Comparison of ENCODE assay signal across 8 cellular contexts in the genomic region with DNA sequence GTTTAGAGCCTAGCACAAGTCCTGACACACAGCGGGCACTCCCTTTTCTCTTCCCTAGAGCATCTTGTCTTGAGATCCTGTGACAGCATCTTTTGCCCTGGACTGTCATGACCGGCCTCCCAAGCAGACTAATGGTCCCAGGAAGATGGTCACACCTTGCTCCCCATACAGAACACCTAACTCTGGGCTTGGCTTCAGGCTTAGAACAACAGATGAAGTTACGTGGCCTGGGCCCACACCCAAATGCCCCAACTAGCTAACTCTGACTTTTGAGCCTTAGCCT. TPM values are rescaled to one million over a fixed set of nuclear protein-coding genes. Genes with fewer than 3 reads are reported as not detected.
DNase-seq lines count a peak whose midpoint lies in the region; ATAC-seq, FAIRE-seq and TF ChIP-seq lines count a peak whose summit lies in the region.

No MANE protein-coding gene starts in this region.

- H3K27me3 ChIP-seq in AG04450 (ENCODE audit: control insufficient read depth, insufficient read depth, low read length) (no peaks in the 10 kb centered on the region), KMS-11 (ENCODE audit: insufficient read depth, low read depth) (no peaks in the 10 kb centered on the region)

- H3K27ac ChIP-seq in AG04450 (ENCODE audit: low read depth, low read length), result peak overlapping the region; percentile 80
- no peak overlapping the region; the same call in 1 of the 2 replicates for H3K27ac ChIP-seq in KMS-11
- H3K27ac ChIP-seq in coronary artery, result peak overlapping the region; percentile 91 to 94

- peaks cover 19 to 25% of the 10 kb centered on the region in 2 donors for H3K4me1 Mint-ChIP-seq in natural killer cell treated with Interleukin-12 subunit alpha and Interleukin-12 subunit beta and Interleukin-15 and Interleukin-18, amount 100 ng/mL, for 72 hours (ENCODE audit: low read depth in 2 of 2)

- POLR2A ChIA-PET in AG04450 (lab: Yijun Ruan, JAX), result interaction anchor here (0.6 kb wide), 1 partner anchor 28 kb away, joined by 6 read pairs; no protein-coding TSS in a partner anchor

- peak overlapping the region; percentile 87 for H3K4me3 Mint-ChIP-seq in natural killer cell treated with Interleukin-12 subunit alpha and Interleukin-12 subunit beta and Interleukin-15 and Interleukin-18, amount 100 ng/mL, for 72 hours

- CTCF ChIA-PET in AG04450 (lab: Charles Lee), result interaction anchor here (2.1 kb wide), 1 partner anchor 16 kb away, joined by 12 read pairs; a partner anchor contains a TSS

- peaks cover 5 to 7% of the 10 kb centered on the region in 2 donors for H3K27me3 Mint-ChIP-seq in natural killer cell treated with Interleukin-12 subunit alpha and Interleukin-12 subunit beta and Interleukin-15 and Interleukin-18, amount 100 ng/mL, for 72 hours

- DNase-seq in AG04450 (ENCODE audit: low read depth, low spot score), result no peak
- DNase-seq in coronary artery (ENCODE audit: low spot score), result no peak
- DNase-seq in natural killer cell treated with Interleukin-12 subunit alpha and Interleukin-12 subunit beta and Interleukin-15 and Interleukin-18, amount 100 ng/mL, for 72 hours (ENCODE audit: low spot score), result no peak
- no peak for DNase-seq in NCI-H1436 treated with DMSO at 0.1 percent for 48 hours (lab: John Stamatoyannopoulos, UW)
- DNase-seq in GM19239 (ENCODE audit: insufficient read length, low spot score), result no peak
- no peak for DNase-seq in GM03348 (ENCODE audit: low spot score)

- H3K4me1 ChIP-seq in KMS-11 (ENCODE audit: low read depth, poor library complexity, severe bottlenecking), result peaks cover 10% of the 10 kb centered on the region

- peak overlapping the region; percentile 83 to 95 for H3K27ac Mint-ChIP-seq in natural killer cell treated with Interleukin-12 subunit alpha and Interleukin-12 subunit beta and Interleukin-15 and Interleukin-18, amount 100 ng/mL, for 72 hours

- no peaks in the 10 kb centered on the region for H4K20me1 ChIP-seq in KMS-11 (ENCODE audit: insufficient read depth)

- TF ChIP-seq CTCF in AG04450 (IDR thresholded peaks at IDR 0.05; ENCODE audit: low read depth, low read length) (no peak), KMS-11 (conservative IDR thresholded peaks at IDR 0.05; ENCODE audit: low read depth, low read length) (no peak), coronary artery (IDR thresholded peaks at IDR 0.05) (no peak)

- no peaks in the 10 kb centered on the region for H3K36me3 ChIP-seq in KMS-11 (ENCODE audit: insufficient read depth)

- no peak for ATAC-seq in natural killer cell treated with Interleukin-12 subunit alpha and Interleukin-12 subunit beta and Interleukin-15 and Interleukin-18, amount 100 ng/mL, for 72 hours
- ATAC-seq in GM18498 (IDR thresholded peaks at IDR 0.05; ENCODE audit: unreplicated experiment), result no peak

- no peaks in the 10 kb centered on the region for H3K36me3 Mint-ChIP-seq in natural killer cell treated with Interleukin-12 subunit alpha and Interleukin-12 subunit beta and Interleukin-15 and Interleukin-18, amount 100 ng/mL, for 72 hours

- H3K9ac ChIP-seq in KMS-11, result peak overlapping the region; percentile 73; the same call in 1 of the 2 replicates

- no peaks in the 10 kb centered on the region for H3K9me3 ChIP-seq in AG04450 (ENCODE audit: control insufficient read depth, insufficient read depth, low read length)

- no peaks in the 10 kb centered on the region for H3K9me3 Mint-ChIP-seq in natural killer cell treated with Interleukin-12 subunit alpha and Interleukin-12 subunit beta and Interleukin-15 and Interleukin-18, amount 100 ng/mL, for 72 hours

- H2AFZ ChIP-seq in KMS-11 (ENCODE audit: low read depth), result peak overlapping the region; percentile 76; the same call in 1 of the 2 replicates

- peak overlapping the region; percentile 55 for H3K4me3 ChIP-seq in AG04450 (ENCODE audit: low read depth, low read length)
- no peak overlapping the region for H3K4me3 ChIP-seq in KMS-11 (IDR thresholded peaks at IDR 0.05; ENCODE audit: insufficient read depth, low read depth, low read length)
- peak overlapping the region; percentile 91 for H3K4me3 ChIP-seq in coronary artery

- no peak for FAIRE-seq in GM19239 (lab: Jason Lieb, UNC)

- peak overlapping the region; percentile 76 for H3K4me2 ChIP-seq in KMS-11

- H3K79me2 ChIP-seq in KMS-11 (ENCODE audit: insufficient read depth, low read depth), result peaks cover 22% of the 10 kb centered on the region

RNA-seq across cellular contexts. Expression of a gene that starts 0.8 kb away (rescaled TPM):
- polyA plus RNA-seq in AG04450 (2011; rRNA removed), result 40.4 and 53.5 TPM in 2 replicates
- 104 and 146 TPM in 2 replicates for polyA minus RNA-seq in AG04450 (2011; rRNA and poly(A)+ RNA removed)
- total RNA-seq in natural killer cell treated with Interleukin-12 subunit alpha and Interleukin-12 subunit beta and Interleukin-15 and Interleukin-18, amount 100 ng/mL, for 72 hours, result 10 to 100 TPM; 53.4 to 56.7 TPM

RNA-seq across cellular contexts. Expression of a gene that starts 12.6 kb away (rescaled TPM):
- polyA plus RNA-seq in AG04450 (2011; rRNA removed), result 0.09 TPM in 1 of 2 replicates, not detected in the other
- not detected in 2 replicates for polyA minus RNA-seq in AG04450 (2011; rRNA and poly(A)+ RNA removed)
- not detected for total RNA-seq in natural killer cell treated with Interleukin-12 subunit alpha and Interleukin-12 subunit beta and Interleukin-15 and Interleukin-18, amount 100 ng/mL, for 72 hours

RNA-seq across cellular contexts. Expression of a gene that starts 15.9 kb away (rescaled TPM):
- 1.9 and 2.8 TPM in 2 replicates for polyA plus RNA-seq in AG04450 (2011; rRNA removed)
- polyA minus RNA-seq in AG04450 (2011; rRNA and poly(A)+ RNA removed), result 2.0 and 2.2 TPM in 2 replicates
- under 1 TPM in 1 of 2 donors, not detected in 1; 0.64 TPM for total RNA-seq in natural killer cell treated with Interleukin-12 subunit alpha and Interleukin-12 subunit beta and Interleukin-15 and Interleukin-18, amount 100 ng/mL, for 72 hours

RNA-seq across cellular contexts. Expression of a gene that starts 26.6 kb away (rescaled TPM):
- polyA plus RNA-seq in AG04450 (2011; rRNA removed), result 34.0 and 43.6 TPM in 2 replicates
- 68.2 and 85.5 TPM in 2 replicates for polyA minus RNA-seq in AG04450 (2011; rRNA and poly(A)+ RNA removed)
- 100 to 1,000 TPM in 1 of 2 donors, 10 to 100 TPM in 1; 89.5 to 105 TPM for total RNA-seq in natural killer cell treated with Interleukin-12 subunit alpha and Interleukin-12 subunit beta and Interleukin-15 and Interleukin-18, amount 100 ng/mL, for 72 hours
